In genomic region chr1:168939131-168939946, GRCh38 we compare ENCODE assay signal across 1 cellular context.
TF ChIP-seq lines count a peak whose summit lies in the region.

No MANE protein-coding gene starts in this region.

TF ChIP-seq in GM12878, 131 proteins besides CTCF, POLR2A, EP300 and RAD21 (continued from another document):
- TF ChIP-seq SKIL (IDR thresholded peaks at IDR 0.05; ENCODE audit: low read depth, poor library complexity, severe bottlenecking) (no peak), IKZF2 (IDR thresholded peaks at IDR 0.05) (peak; percentile 24 to 40; a peak in 2 of 4 replicates), ASH2L (IDR thresholded peaks at IDR 0.05; ENCODE audit: borderline replicate concordance, low read depth) (no peak), RCOR1 (conservative IDR thresholded peaks at IDR 0.05; ENCODE audit: low read depth, low read length) (no peak), BCL11A (IDR thresholded peaks at IDR 0.05; ENCODE audit: low read depth, low read length) (0 out of 2 replicates have a peak, but pooled peaks have one; percentile 39), NR2C1 (IDR thresholded peaks at IDR 0.05) (no peak), TCF12 (IDR thresholded peaks at IDR 0.05; ENCODE audit: low read depth, low read length) (no peak), SMC3 (IDR thresholded peaks at IDR 0.05; ENCODE audit: borderline replicate concordance, low read length) (no peak), RELB (IDR thresholded peaks at IDR 0.05; ENCODE audit: low read depth) (no peak), RBBP5 (conservative IDR thresholded peaks at IDR 0.05) (no peak), DPF2 (IDR thresholded peaks at IDR 0.05) (0 out of 2 replicates have a peak, but pooled peaks have one; percentile 27)
